In genomic region chr7:64755881-64756280, GRCh38 we compare ENCODE assay signal across 24 cellular contexts.
"Had no signal": no experiment of that assay in that cellular context is flagged by ENCODE, and none has a peak within 500 bp of the region (broad histone marks: within the 10 kb centered on the region; RNA-seq: fewer than 3 reads in every experiment).

No MANE protein-coding gene starts in this region.

- H3K4me1 Mint-ChIP-seq: naive thymus-derived CD4-positive, alpha-beta T cell; nephron; neural progenitor cell; stimulated activated effector memory CD8-positive, alpha-beta T cell treated with anti-CD3 and anti-CD28 coated beads, Interleukin-12 subunit alpha, Interleukin-12 subunit beta, amount 100 ng/mL, for 72 hours had no signal

- H3K36me3 Mint-ChIP-seq: memory B cell; naive thymus-derived CD4-positive, alpha-beta T cell; neural progenitor cell; stimulated activated effector memory CD8-positive, alpha-beta T cell treated with anti-CD3 and anti-CD28 coated beads, Interleukin-12 subunit alpha, Interleukin-12 subunit beta, amount 100 ng/mL, for 72 hours; type B pancreatic cell had no signal

- H3K9ac ChIP-seq: neural progenitor cell, parathyroid adenoma had no signal

- H3K27ac Mint-ChIP-seq: memory B cell; naive thymus-derived CD4-positive, alpha-beta T cell; nephron; neural progenitor cell; progenitor cell of endocrine pancreas; stimulated activated effector memory CD8-positive, alpha-beta T cell treated with anti-CD3 and anti-CD28 coated beads, Interleukin-12 subunit alpha, Interleukin-12 subunit beta, amount 100 ng/mL, for 72 hours; type B pancreatic cell had no signal

- FAIRE-seq: keratinocyte had no signal

- H2AFZ ChIP-seq: neural progenitor cell, parathyroid adenoma had no signal

- H3K9me3 ChIP-seq: gastrocnemius medialis, lower lobe of right lung, right lobe of liver, stomach, thyroid gland had no signal

- H3K4me3 ChIP-seq: gastrocnemius medialis, lower lobe of right lung, neural progenitor cell, right lobe of liver, smooth muscle cell, stomach, thyroid gland had no signal

- H3K4me3 Mint-ChIP-seq: memory B cell; naive thymus-derived CD4-positive, alpha-beta T cell; nephron; neural progenitor cell; stimulated activated effector memory CD8-positive, alpha-beta T cell treated with anti-CD3 and anti-CD28 coated beads, Interleukin-12 subunit alpha, Interleukin-12 subunit beta, amount 100 ng/mL, for 72 hours; type B pancreatic cell had no signal

- H3K9me3 Mint-ChIP-seq: memory B cell; stimulated activated effector memory CD8-positive, alpha-beta T cell treated with anti-CD3 and anti-CD28 coated beads, Interleukin-12 subunit alpha, Interleukin-12 subunit beta, amount 100 ng/mL, for 72 hours had no signal

- DNase-seq: cortex of kidney; foreskin fibroblast; gastrocnemius medialis; head of caudate nucleus; left ventricle myocardium superior; lower lobe of right lung; naive thymus-derived CD4-positive, alpha-beta T cell; right lobe of liver; stimulated activated CD4-positive, alpha-beta T cell treated with anti-CD3 and anti-CD28 coated beads, Interleukin-2, amount 100 ng/mL, for 24 hours; stimulated activated CD4-positive, alpha-beta T cell treated with anti-CD3 and anti-CD28 coated beads, Interleukin-4, amount 100 ng/mL, for 24 hours; stimulated activated naive CD4-positive, alpha-beta T cell treated with Interleukin-2 at 50 U/mL for 16 hours; stomach; thyroid gland had no signal

- H3K4me1 ChIP-seq: gastrocnemius medialis, lower lobe of right lung, neural progenitor cell, parathyroid adenoma, right lobe of liver, stomach, thyroid gland had no signal

- ATAC-seq: esophagus mucosa; gastrocnemius medialis; left ventricle myocardium superior; lower lobe of right lung; naive thymus-derived CD4-positive, alpha-beta T cell; right lobe of liver; stimulated activated effector memory CD8-positive, alpha-beta T cell treated with anti-CD3 and anti-CD28 coated beads, Interleukin-12 subunit alpha, Interleukin-12 subunit beta, amount 100 ng/mL, for 72 hours had no signal

- H3K27me3 Mint-ChIP-seq: naive thymus-derived CD4-positive, alpha-beta T cell; progenitor cell of endocrine pancreas; type B pancreatic cell had no signal

- H3K4me2 ChIP-seq: neural progenitor cell, smooth muscle cell had no signal

- H3K36me3 ChIP-seq: gastrocnemius medialis, lower lobe of right lung, neural progenitor cell, right lobe of liver, stomach, thyroid gland had no signal

- H3K27me3 ChIP-seq: gastrocnemius medialis, neural progenitor cell, right lobe of liver, stomach, thyroid gland had no signal

- H3K79me2 ChIP-seq: parathyroid adenoma had no signal

- H3K27ac ChIP-seq: epithelial cell of prostate, gastrocnemius medialis, lower lobe of right lung, neural progenitor cell, parathyroid adenoma, right lobe of liver, stomach, thyroid gland had no signal
